8 cellular contexts compared by ENCODE assay signal in genomic region chr5:100827481-100827889, GRCh38.
DNase-seq lines count a peak whose midpoint lies in the region; ATAC-seq and TF ChIP-seq lines count a peak whose summit lies in the region.

No MANE protein-coding gene starts in this region.

- H2AFZ ChIP-seq in OCI-LY7 (ENCODE audit: low read length), result peak overlapping the region; percentile 76

- no peaks in the 10 kb centered on the region for H4K20me1 ChIP-seq in OCI-LY7 (ENCODE audit: insufficient read depth, low read length)

- H3K27ac Mint-ChIP-seq in CD14-positive monocyte, result peak overlapping the region; percentile 85 to 96 (median 90)

- peaks cover 24% of the 10 kb centered on the region for H3K4me1 ChIP-seq in OCI-LY7 (ENCODE audit: insufficient read depth, low read length, poor library complexity, severe bottlenecking)

- H3K4me2 ChIP-seq in OCI-LY7 (ENCODE audit: low read length), result peak overlapping the region; percentile 65

- no peaks in the 10 kb centered on the region for H3K9me3 ChIP-seq in OCI-LY7 (ENCODE audit: low read length)

- H3K9me2 ChIP-seq in OCI-LY7 (ENCODE audit: insufficient read depth, low read length), result no peaks in the 10 kb centered on the region

- no TSS peak for BruUV-seq in OCI-LY7 (replicated peaks; lab: Mats Ljungman, UMichigan)

- intact Hi-C loops in CD14-positive monocyte (cut with micrococcal nuclease), result loop anchor here (5.0 to 10.0 kb wide), 2 partner anchors 53 to 75 kb away; partner anchors contain the start of gene ST8SIA4 (in 1 of the 2)
- intact Hi-C loops in OCI-LY7 (cut with micrococcal nuclease; ENCODE audit: unreplicated experiment), result no loop called here

- no peaks in the 10 kb centered on the region for H3K9me3 Mint-ChIP-seq in CD14-positive monocyte

- peak overlapping the region; percentile 13 for H3K27ac ChIP-seq in OCI-LY7 (ENCODE audit: low read depth, low read length, poor library complexity, severe bottlenecking)

- H3K4me3 Mint-ChIP-seq in CD14-positive monocyte, result no peak overlapping the region

- H3K36me3 ChIP-seq in OCI-LY7 (ENCODE audit: insufficient read depth, low read length), result no peaks in the 10 kb centered on the region; the same call in 1 of the 2 replicates

- no peaks in the 10 kb centered on the region; the same call in 1 of the 2 replicates for H3K79me2 ChIP-seq in OCI-LY7 (ENCODE audit: insufficient read depth, low read depth, low read length)

- peaks cover 0 to 2% (median 0%) of the 10 kb centered on the region in 3 donors for H3K27me3 Mint-ChIP-seq in CD14-positive monocyte (ENCODE audit: low read depth in 3 of 3)

- ATAC-seq in GM19023 (IDR thresholded peaks at IDR 0.05; ENCODE audit: unreplicated experiment), result peak; percentile 27
- peak; percentile 29 for ATAC-seq in HG03196 (IDR thresholded peaks at IDR 0.05; ENCODE audit: unreplicated experiment)
- no peak for ATAC-seq in left lobe of liver

- peak overlapping the region; percentile 33 for H3K4me3 ChIP-seq in OCI-LY7 (ENCODE audit: low read depth, low read length, poor library complexity, severe bottlenecking)

- TF ChIP-seq CTCF in CD14-positive monocyte (IDR thresholded peaks at IDR 0.05), result no peak
- TF ChIP-seq CTCF in OCI-LY7 (conservative IDR thresholded peaks at IDR 0.05; ENCODE audit: low read length), result no peak

- H3K4me1 Mint-ChIP-seq in CD14-positive monocyte, result peaks cover 33% of the 10 kb centered on the region

- peaks cover 18 to 19% of the 10 kb centered on the region in 2 donors for H3K36me3 Mint-ChIP-seq in CD14-positive monocyte

- no peak for DNase-seq in CD14-positive monocyte (ENCODE audit: low spot score)
- peak; percentile 50 for DNase-seq in OCI-LY7 (ENCODE audit: low spot score)
- peak; percentile 5 for DNase-seq in glomerular visceral epithelial cell (ENCODE audit: extremely low spot score)
- DNase-seq in NCI-H446 (lab: John Stamatoyannopoulos, UW), result no peak
- DNase-seq in hepatic stellate cell (ENCODE audit: low spot score), result no peak
- no peak for DNase-seq in left lobe of liver (ENCODE audit: low spot score)

- CTCF ChIA-PET in OCI-LY7 (lab: Charles Lee; ENCODE audit: unreplicated experiment), result interaction anchor here (0.6 kb wide), 1 partner anchor 24 kb away, joined by 3 read pairs; no protein-coding TSS in a partner anchor

- POLR2A ChIA-PET in OCI-LY7 (lab: Charles Lee), result interaction anchor here (0.7 to 2.7 kb wide), 13 partner anchors 8 to 84 kb away, joined by 3 to 15 read pairs (median 5); partner anchors contain the start of gene ST8SIA4

Comparison
In these comparisons a context has a peak if more than half of its experiments do, and no peak if none do; other contexts are left out.
1. DNase-seq: peak in OCI-LY7 (single experiment) and glomerular visceral epithelial cell (single experiment); none in CD14-positive monocyte (single experiment), NCI-H446 (0 of 2), hepatic stellate cell (single experiment) and left lobe of liver (single experiment).